Comparison of ENCODE assay signal across 19 cellular contexts in genomic region chr12:114733919-114734318, GRCh38. TPM values are rescaled to one million over a fixed set of nuclear protein-coding genes. Genes with fewer than 3 reads are reported as not detected.
A peak's percentile ranks its signal among the peaks of the same experiment; 100 is the strongest.
DNase-seq lines count a peak whose midpoint lies in the region; ATAC-seq and TF ChIP-seq lines count a peak whose summit lies in the region.
"Had no signal": no experiment of that assay in that cellular context is flagged by ENCODE, and none has a peak within 500 bp of the region (broad histone marks: within the 10 kb centered on the region; RNA-seq: fewer than 3 reads in every experiment).

No MANE protein-coding gene starts in this region.

- TF ChIP-seq CTCF in transverse colon (IDR thresholded peaks at IDR 0.05) (no peak), Caco-2 (IDR thresholded peaks at IDR 0.05; ENCODE audit: insufficient read depth in 1 of 2, low read depth in 1 of 2, low read length in 1 of 2, severe bottlenecking in 1 of 2, unreplicated experiment in 1 of 2) (no peak)

- H3K27ac Mint-ChIP-seq in Caco-2 (ENCODE audit: unreplicated experiment): no peak overlapping the region
- H3K27ac Mint-ChIP-seq: CD4-positive, alpha-beta T cell had no signal

- TF ChIP-seq POLR2A in transverse colon (IDR thresholded peaks at IDR 0.05): no peak

- H3K27me3 ChIP-seq in transverse colon (peaks cover 21% of the 10 kb centered on the region), Caco-2 (replicated peaks; ENCODE audit: control insufficient read depth, insufficient read depth, low read length) (no peaks in the 10 kb centered on the region)

- TF ChIP-seq EP300 in transverse colon (IDR thresholded peaks at IDR 0.05; ENCODE audit: low read depth): no peak

- no peaks in the 10 kb centered on the region for H3K9me3 ChIP-seq in transverse colon
- H3K9me3 ChIP-seq in Caco-2: no peaks in the 10 kb centered on the region
- H3K9me3 ChIP-seq: A549 had no signal

- H3K9me3 Mint-ChIP-seq in Caco-2 (ENCODE audit: unreplicated experiment): peaks cover 10% of the 10 kb centered on the region
- H3K9me3 Mint-ChIP-seq: CD4-positive, alpha-beta T cell had no signal

- no peaks in the 10 kb centered on the region for H3K36me3 ChIP-seq in transverse colon
- H3K36me3 ChIP-seq in Caco-2 (ENCODE audit: control insufficient read depth, insufficient read depth, low read length): no peaks in the 10 kb centered on the region
- H3K36me3 ChIP-seq: HAP-1 had no signal

- H3K4me3 ChIP-seq in transverse colon (no peak overlapping the region), Caco-2 (ENCODE audit: low read depth, low read length) (no peak overlapping the region)
- H3K4me3 ChIP-seq: A549, HAP-1 had no signal

- H3K4me1 ChIP-seq in transverse colon: peaks cover 3 to 29% (median 15%) of the 10 kb centered on the region in 4 donors
- no peaks in the 10 kb centered on the region for H3K4me1 ChIP-seq in Caco-2
- H3K4me1 ChIP-seq: HAP-1 had no signal

- peak; percentile 51 for DNase-seq in ELF-1 (ENCODE audit: low read depth, low spot score)
- peak; percentile 19 for DNase-seq in LoVo (ENCODE audit: low spot score)
- peak; percentile 61 to 64 for DNase-seq in left colon
- DNase-seq in transverse colon: peak; percentile 66
- no peak for DNase-seq in cortex of kidney (lab: John Stamatoyannopoulos, UW)
- no peak for DNase-seq in SHP77 (lab: John Stamatoyannopoulos, UW)
- no peak for DNase-seq in Caco-2
- DNase-seq: AML-193; Calu3; CD4-positive, alpha-beta T cell; DMS 273 treated with DMSO at 0.1 percent for 48 hours; DMS53; DND-41; EL had no signal

- intact Hi-C loops in left colon (cut with DNase I, micrococcal nuclease): no loop called here
- intact Hi-C loops in transverse colon (cut with DNase I; ENCODE audit: low total_unique reads): no loop called here
- intact Hi-C loops in Caco-2 (cut with micrococcal nuclease; ENCODE audit: unreplicated experiment): no loop called here

- no peaks in the 10 kb centered on the region for H3K4me1 Mint-ChIP-seq in Caco-2 (ENCODE audit: low read depth, unreplicated experiment)

- WGBS in transverse colon (ENCODE audit: low coverage in 1 of 2), 2 donors: 51% methylated on average over 9 of the region's 9 CpGs; no CpG with 5 or more reads in 1 of the 2 donors

- no TSS peak for BruUV-seq in Caco-2 (replicated peaks; lab: Mats Ljungman, UMichigan)

- in situ Hi-C loops in transverse colon (cut with MboI; ENCODE audit: low pct_ligation_motif_present in 1 of 4, low pct_unique_long_range_greater_than_20kb in 1 of 4, low sequenced_read_pairs in 3 of 4): no loop called here

- ATAC-seq in left colon: peak; percentile 84
- ATAC-seq: A549 had no signal

- no peaks in the 10 kb centered on the region for H3K27me3 Mint-ChIP-seq in Caco-2 (ENCODE audit: insufficient read depth, unreplicated experiment)

- CTCF ChIA-PET in Caco-2 (lab: Charles Lee): no interaction called here

- no peak overlapping the region for H3K4me3 Mint-ChIP-seq in Caco-2 (ENCODE audit: unreplicated experiment)
- H3K4me3 Mint-ChIP-seq: CD4-positive, alpha-beta T cell had no signal

- POLR2A ChIA-PET in Caco-2 (lab: Charles Lee): no interaction called here

- H3K36me3 Mint-ChIP-seq in Caco-2 (ENCODE audit: insufficient read depth, unreplicated experiment): no peaks in the 10 kb centered on the region

- H3K27ac ChIP-seq in transverse colon: no peak overlapping the region
- H3K27ac ChIP-seq: 22Rv1, A549, C4-2B, KMS-11 had no signal

RNA-seq across cellular contexts. Expression of gene TBX3, which starts 49.9 kb away (rescaled TPM):
- total RNA-seq in left colon (10 to 100 TPM in 1 of 2 donors, 1 to 10 TPM in 1; 5.6 to 10.6 TPM), transverse colon (10 to 100 TPM in 1 of 4 donors, 1 to 10 TPM in 3; 2.8 to 11.9 (median 5.9) TPM), Caco-2 (2022) (47.2 and 54.0 TPM in 2 replicates)

Comparison
In these comparisons a context has a peak if more than half of its experiments do, and no peak if none do; other contexts are left out.
1. DNase-seq: peak in ELF-1 (single experiment), LoVo (single experiment), left colon (2 of 2) and transverse colon (single experiment); none in cortex of kidney (single experiment), SHP77 (0 of 2) and Caco-2 (0 of 2).